In the genomic region with DNA sequence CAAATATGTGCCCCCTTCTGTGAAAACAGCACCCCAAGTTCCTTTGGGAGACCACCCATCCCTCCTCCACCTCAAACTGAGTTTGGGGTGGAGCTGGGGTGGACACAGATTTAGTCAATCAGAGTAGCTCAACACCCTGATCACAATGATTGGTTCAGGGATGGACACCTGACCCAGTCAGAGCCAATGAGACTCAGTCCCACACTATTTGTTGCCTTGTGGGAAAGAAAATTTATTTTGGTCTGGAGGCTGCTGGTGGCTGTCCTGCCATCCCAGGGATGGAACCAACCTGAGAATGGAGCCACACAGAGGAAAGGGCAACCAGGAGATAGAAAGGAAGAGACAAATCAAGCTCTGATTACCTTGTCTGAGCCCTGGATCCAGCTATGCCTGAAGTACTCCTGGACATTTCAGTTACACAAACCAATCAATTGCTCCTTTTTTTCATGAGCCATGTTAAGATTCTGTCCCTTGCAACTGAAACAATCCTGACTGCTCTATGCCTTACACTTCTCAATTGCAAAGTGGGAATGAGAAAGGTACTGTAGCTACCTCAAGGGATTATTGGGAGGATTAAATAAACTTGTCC, we compare ENCODE assay signal across 2 cellular contexts.
TF ChIP-seq lines count a peak whose summit lies in the region.

No MANE protein-coding gene starts in this region.

TF ChIP-seq in A549, 52 proteins besides CTCF, POLR2A, EP300 and RAD21:
- TF ChIP-seq TP53 (CRISPR knock-in tag; IDR thresholded peaks at IDR 0.05): no peak
- 0 out of 2 replicates have a peak, but pooled peaks have one; percentile 5 for TF ChIP-seq USF2 (IDR thresholded peaks at IDR 0.05)
- no peak for TF ChIP-seq ZFP36 (IDR thresholded peaks at IDR 0.05; ENCODE audit: borderline replicate concordance, partially characterized antibody)

TF ChIP-seq in K562, 482 proteins besides CTCF, POLR2A, EP300 and RAD21:
- TF ChIP-seq NFYB (IDR thresholded peaks at IDR 0.05; ENCODE audit: extremely low read depth, insufficient read length) (peak; percentile 19), RBM17 (IDR thresholded peaks at IDR 0.05; ENCODE audit: borderline replicate concordance, low read depth, low read length) (no peak), PHF21A (IDR thresholded peaks at IDR 0.05; ENCODE audit: borderline replicate concordance, low read depth) (0 out of 2 replicates have a peak, but pooled peaks have one; percentile 28), SAFB (IDR thresholded peaks at IDR 0.05; ENCODE audit: borderline replicate concordance, low read depth, low read length) (no peak), USF2 (CRISPR knock-in tag; IDR thresholded peaks at IDR 0.05) (peak; percentile 43; the same call in 1 of the 2 replicates)
- TF ChIP-seq, protein P1, sequence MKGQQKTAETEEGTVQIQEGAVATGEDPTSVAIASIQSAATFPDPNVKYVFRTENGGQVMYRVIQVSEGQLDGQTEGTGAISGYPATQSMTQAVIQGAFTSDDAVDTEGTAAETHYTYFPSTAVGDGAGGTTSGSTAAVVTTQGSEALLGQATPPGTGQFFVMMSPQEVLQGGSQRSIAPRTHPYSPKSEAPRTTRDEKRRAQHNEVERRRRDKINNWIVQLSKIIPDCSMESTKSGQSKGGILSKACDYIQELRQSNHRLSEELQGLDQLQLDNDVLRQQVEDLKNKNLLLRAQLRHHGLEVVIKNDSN (CRISPR knock-in tag; IDR thresholded peaks at IDR 0.05): peak; percentile 55
